ENCODE assay signal across 33 cellular contexts in genomic region chr4:70634482-70634881, GRCh38. TPM values are rescaled to one million over a fixed set of nuclear protein-coding genes. Genes with fewer than 3 reads are reported as not detected.
"Had no signal": no experiment of that assay in that cellular context is flagged by ENCODE, and none has a peak within 500 bp of the region (broad histone marks: within the 10 kb centered on the region; RNA-seq: fewer than 3 reads in every experiment).

No MANE protein-coding gene starts in this region.

- DNase-seq: dorsolateral prefrontal cortex; effector CD4-positive, alpha-beta T cell; foreskin fibroblast; heart right ventricle; hippocampal formation; left cardiac atrium; left ventricle myocardium superior; lower lobe of right lung; mesenchymal stem cell; naive thymus-derived CD4-positive, alpha-beta T cell; sigmoid colon; stimulated activated CD4-positive, alpha-beta T cell treated with anti-CD3 and anti-CD28 coated beads, Interleukin-2, amount 100 ng/mL, for 24 hours; stimulated activated CD4-positive, alpha-beta T cell treated with anti-CD3 and anti-CD28 coated beads, Interleukin-4, amount 100 ng/mL, for 24 hours; stimulated activated naive CD4-positive, alpha-beta T cell treated with Interleukin-2 at 50 U/mL for 16 hours; stomach; thyroid gland had no signal

- H3K27ac ChIP-seq: dorsolateral prefrontal cortex, epithelial cell of prostate, gastroesophageal sphincter, heart right ventricle, lower lobe of right lung, neural progenitor cell, prostate gland, right atrium auricular region, sigmoid colon, stomach, thyroid gland had no signal

- H3K4me1 Mint-ChIP-seq: naive thymus-derived CD4-positive, alpha-beta T cell; stimulated activated effector memory CD8-positive, alpha-beta T cell treated with anti-CD3 and anti-CD28 coated beads, Interleukin-12 subunit alpha, Interleukin-12 subunit beta, amount 100 ng/mL, for 72 hours had no signal

- H3K4me1 ChIP-seq: lower lobe of right lung, neural progenitor cell, prostate gland, thyroid gland had no signal

- H3K9me3 ChIP-seq: gastroesophageal sphincter, heart right ventricle, lower lobe of right lung, prostate gland, right atrium auricular region, sigmoid colon, stomach, thyroid gland had no signal

- H3K36me3 Mint-ChIP-seq: mesothelial cell of epicardium; naive thymus-derived CD4-positive, alpha-beta T cell; neural progenitor cell; stimulated activated effector memory CD8-positive, alpha-beta T cell treated with anti-CD3 and anti-CD28 coated beads, Interleukin-12 subunit alpha, Interleukin-12 subunit beta, amount 100 ng/mL, for 72 hours; type B pancreatic cell had no signal

- H3K4me2 ChIP-seq: neural progenitor cell had no signal

- H3K27me3 ChIP-seq: dorsolateral prefrontal cortex, gastroesophageal sphincter, heart right ventricle, neural progenitor cell, right atrium auricular region, sigmoid colon, stomach, thyroid gland had no signal

- H3K9me3 Mint-ChIP-seq: mesothelial cell of epicardium; naive thymus-derived CD4-positive, alpha-beta T cell; nephron; neural progenitor cell; stimulated activated effector memory CD8-positive, alpha-beta T cell treated with anti-CD3 and anti-CD28 coated beads, Interleukin-12 subunit alpha, Interleukin-12 subunit beta, amount 100 ng/mL, for 72 hours; type B pancreatic cell had no signal

- H3K4me3 ChIP-seq: dorsolateral prefrontal cortex, gastroesophageal sphincter, heart right ventricle, lower lobe of right lung, neural progenitor cell, prostate gland, right atrium auricular region, sigmoid colon, stomach, thyroid gland had no signal

- H3K4me3 Mint-ChIP-seq: mesothelial cell of epicardium; naive thymus-derived CD4-positive, alpha-beta T cell; nephron; neural progenitor cell; stimulated activated effector memory CD8-positive, alpha-beta T cell treated with anti-CD3 and anti-CD28 coated beads, Interleukin-12 subunit alpha, Interleukin-12 subunit beta, amount 100 ng/mL, for 72 hours; type B pancreatic cell had no signal

- H3K36me3 ChIP-seq: gastroesophageal sphincter, heart right ventricle, lower lobe of right lung, neural progenitor cell, prostate gland, right atrium auricular region, sigmoid colon, stomach, thyroid gland had no signal

- H3K27me3 Mint-ChIP-seq: type B pancreatic cell had no signal

- H2AFZ ChIP-seq: neural progenitor cell had no signal

- H3K9ac ChIP-seq: neural progenitor cell had no signal

- ATAC-seq: esophagus mucosa; gastroesophageal sphincter; heart right ventricle; left cardiac atrium; left ventricle myocardium superior; naive thymus-derived CD4-positive, alpha-beta T cell; stimulated activated effector memory CD8-positive, alpha-beta T cell treated with anti-CD3 and anti-CD28 coated beads, Interleukin-12 subunit alpha, Interleukin-12 subunit beta, amount 100 ng/mL, for 72 hours had no signal

- H3K27ac Mint-ChIP-seq: mesothelial cell of epicardium; naive thymus-derived CD4-positive, alpha-beta T cell; nephron; neural progenitor cell; stimulated activated effector memory CD8-positive, alpha-beta T cell treated with anti-CD3 and anti-CD28 coated beads, Interleukin-12 subunit alpha, Interleukin-12 subunit beta, amount 100 ng/mL, for 72 hours; type B pancreatic cell had no signal

RNA-seq across cellular contexts. Expression of gene ENAM, which starts 5.9 kb away (rescaled TPM):
- total RNA-seq: cerebellum; esophagus mucosa; mesothelial cell of epicardium; naive thymus-derived CD4-positive, alpha-beta T cell; osteoblast; temporal lobe had no signal
- polyA plus RNA-seq: naive thymus-derived CD4-positive, alpha-beta T cell; sigmoid colon had no signal

RNA-seq across cellular contexts. Expression of gene JCHAIN, which starts 31.8 kb away (rescaled TPM):
- total RNA-seq: kidney epithelial cell, temporal lobe had no signal

RNA-seq across cellular contexts. Expression of gene AMBN, which starts 42.4 kb away (rescaled TPM):
- total RNA-seq: cerebellum; esophagus mucosa; gastroesophageal sphincter; heart right ventricle; kidney epithelial cell; left cardiac atrium; left ventricle myocardium superior; lower lobe of right lung; mucosa of gallbladder; naive thymus-derived CD4-positive, alpha-beta T cell; osteoblast; prostate gland; right atrium auricular region; sigmoid colon; skeletal muscle tissue; stomach; subcutaneous adipose tissue; thyroid gland had no signal
- polyA plus RNA-seq: heart right ventricle; naive thymus-derived CD4-positive, alpha-beta T cell; sigmoid colon; stomach had no signal
